1 cellular context compared by ENCODE assay signal in the genomic region with DNA sequence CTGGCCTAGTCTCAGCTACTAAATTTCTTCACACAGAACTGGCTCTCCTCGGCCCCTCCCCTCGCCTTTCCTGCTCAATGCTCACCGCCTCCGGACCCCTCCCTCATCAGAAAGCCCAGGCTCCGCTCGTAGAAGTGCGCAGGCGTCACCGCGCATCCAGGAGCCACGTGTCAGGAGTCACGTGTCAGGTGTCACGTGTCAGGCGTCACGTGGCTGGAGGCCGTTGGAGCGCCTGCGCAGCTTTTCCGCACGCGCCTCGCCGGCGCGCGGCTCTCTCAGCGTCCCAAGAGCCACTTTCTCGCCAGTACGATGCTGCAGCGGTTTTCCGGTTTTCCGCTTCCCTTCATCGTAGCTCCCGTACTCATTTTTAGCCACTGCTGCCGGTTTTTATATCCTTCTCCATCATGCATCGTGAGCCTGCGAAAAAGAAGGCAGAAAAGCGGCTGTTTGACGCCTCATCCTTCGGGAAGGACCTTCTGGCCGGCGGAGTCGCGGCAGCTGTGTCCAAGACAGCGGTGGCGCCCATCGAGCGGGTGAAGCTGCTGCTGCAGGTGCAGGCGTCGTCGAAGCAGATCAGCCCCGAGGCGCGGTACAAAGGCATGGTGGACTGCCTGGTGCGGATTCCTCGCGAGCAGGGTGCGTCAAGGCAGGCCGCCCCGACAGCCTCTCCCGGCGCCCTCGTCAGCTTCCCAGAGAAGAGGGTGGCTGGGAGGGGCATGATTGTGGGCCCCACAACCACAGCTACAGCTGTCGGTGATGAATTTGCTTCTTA.
TF ChIP-seq lines count a peak whose summit lies in the region.

A gene (plus strand): TSS at position 259 of the 772 bp plus-strand sequence. CDS start 146 bp downstream, at position 405.

TF ChIP-seq in K562, 482 proteins besides CTCF, POLR2A, EP300 and RAD21:
- TF ChIP-seq KDM4B (IDR thresholded peaks at IDR 0.05; ENCODE audit: borderline replicate concordance in 2 of 2, low read depth in 1 of 2) (no peak), RAD51 (IDR thresholded peaks at IDR 0.05; ENCODE audit: borderline replicate concordance, low read depth) (peak; percentile 36; the same call in 1 of the 2 replicates), PCBP1 (IDR thresholded peaks at IDR 0.05; ENCODE audit: low read depth, low read length, poor library complexity, severe bottlenecking) (no peak), SMAD4 (CRISPR knock-in tag; conservative IDR thresholded peaks at IDR 0.05) (no peak)
- TF ChIP-seq, protein P1, sequence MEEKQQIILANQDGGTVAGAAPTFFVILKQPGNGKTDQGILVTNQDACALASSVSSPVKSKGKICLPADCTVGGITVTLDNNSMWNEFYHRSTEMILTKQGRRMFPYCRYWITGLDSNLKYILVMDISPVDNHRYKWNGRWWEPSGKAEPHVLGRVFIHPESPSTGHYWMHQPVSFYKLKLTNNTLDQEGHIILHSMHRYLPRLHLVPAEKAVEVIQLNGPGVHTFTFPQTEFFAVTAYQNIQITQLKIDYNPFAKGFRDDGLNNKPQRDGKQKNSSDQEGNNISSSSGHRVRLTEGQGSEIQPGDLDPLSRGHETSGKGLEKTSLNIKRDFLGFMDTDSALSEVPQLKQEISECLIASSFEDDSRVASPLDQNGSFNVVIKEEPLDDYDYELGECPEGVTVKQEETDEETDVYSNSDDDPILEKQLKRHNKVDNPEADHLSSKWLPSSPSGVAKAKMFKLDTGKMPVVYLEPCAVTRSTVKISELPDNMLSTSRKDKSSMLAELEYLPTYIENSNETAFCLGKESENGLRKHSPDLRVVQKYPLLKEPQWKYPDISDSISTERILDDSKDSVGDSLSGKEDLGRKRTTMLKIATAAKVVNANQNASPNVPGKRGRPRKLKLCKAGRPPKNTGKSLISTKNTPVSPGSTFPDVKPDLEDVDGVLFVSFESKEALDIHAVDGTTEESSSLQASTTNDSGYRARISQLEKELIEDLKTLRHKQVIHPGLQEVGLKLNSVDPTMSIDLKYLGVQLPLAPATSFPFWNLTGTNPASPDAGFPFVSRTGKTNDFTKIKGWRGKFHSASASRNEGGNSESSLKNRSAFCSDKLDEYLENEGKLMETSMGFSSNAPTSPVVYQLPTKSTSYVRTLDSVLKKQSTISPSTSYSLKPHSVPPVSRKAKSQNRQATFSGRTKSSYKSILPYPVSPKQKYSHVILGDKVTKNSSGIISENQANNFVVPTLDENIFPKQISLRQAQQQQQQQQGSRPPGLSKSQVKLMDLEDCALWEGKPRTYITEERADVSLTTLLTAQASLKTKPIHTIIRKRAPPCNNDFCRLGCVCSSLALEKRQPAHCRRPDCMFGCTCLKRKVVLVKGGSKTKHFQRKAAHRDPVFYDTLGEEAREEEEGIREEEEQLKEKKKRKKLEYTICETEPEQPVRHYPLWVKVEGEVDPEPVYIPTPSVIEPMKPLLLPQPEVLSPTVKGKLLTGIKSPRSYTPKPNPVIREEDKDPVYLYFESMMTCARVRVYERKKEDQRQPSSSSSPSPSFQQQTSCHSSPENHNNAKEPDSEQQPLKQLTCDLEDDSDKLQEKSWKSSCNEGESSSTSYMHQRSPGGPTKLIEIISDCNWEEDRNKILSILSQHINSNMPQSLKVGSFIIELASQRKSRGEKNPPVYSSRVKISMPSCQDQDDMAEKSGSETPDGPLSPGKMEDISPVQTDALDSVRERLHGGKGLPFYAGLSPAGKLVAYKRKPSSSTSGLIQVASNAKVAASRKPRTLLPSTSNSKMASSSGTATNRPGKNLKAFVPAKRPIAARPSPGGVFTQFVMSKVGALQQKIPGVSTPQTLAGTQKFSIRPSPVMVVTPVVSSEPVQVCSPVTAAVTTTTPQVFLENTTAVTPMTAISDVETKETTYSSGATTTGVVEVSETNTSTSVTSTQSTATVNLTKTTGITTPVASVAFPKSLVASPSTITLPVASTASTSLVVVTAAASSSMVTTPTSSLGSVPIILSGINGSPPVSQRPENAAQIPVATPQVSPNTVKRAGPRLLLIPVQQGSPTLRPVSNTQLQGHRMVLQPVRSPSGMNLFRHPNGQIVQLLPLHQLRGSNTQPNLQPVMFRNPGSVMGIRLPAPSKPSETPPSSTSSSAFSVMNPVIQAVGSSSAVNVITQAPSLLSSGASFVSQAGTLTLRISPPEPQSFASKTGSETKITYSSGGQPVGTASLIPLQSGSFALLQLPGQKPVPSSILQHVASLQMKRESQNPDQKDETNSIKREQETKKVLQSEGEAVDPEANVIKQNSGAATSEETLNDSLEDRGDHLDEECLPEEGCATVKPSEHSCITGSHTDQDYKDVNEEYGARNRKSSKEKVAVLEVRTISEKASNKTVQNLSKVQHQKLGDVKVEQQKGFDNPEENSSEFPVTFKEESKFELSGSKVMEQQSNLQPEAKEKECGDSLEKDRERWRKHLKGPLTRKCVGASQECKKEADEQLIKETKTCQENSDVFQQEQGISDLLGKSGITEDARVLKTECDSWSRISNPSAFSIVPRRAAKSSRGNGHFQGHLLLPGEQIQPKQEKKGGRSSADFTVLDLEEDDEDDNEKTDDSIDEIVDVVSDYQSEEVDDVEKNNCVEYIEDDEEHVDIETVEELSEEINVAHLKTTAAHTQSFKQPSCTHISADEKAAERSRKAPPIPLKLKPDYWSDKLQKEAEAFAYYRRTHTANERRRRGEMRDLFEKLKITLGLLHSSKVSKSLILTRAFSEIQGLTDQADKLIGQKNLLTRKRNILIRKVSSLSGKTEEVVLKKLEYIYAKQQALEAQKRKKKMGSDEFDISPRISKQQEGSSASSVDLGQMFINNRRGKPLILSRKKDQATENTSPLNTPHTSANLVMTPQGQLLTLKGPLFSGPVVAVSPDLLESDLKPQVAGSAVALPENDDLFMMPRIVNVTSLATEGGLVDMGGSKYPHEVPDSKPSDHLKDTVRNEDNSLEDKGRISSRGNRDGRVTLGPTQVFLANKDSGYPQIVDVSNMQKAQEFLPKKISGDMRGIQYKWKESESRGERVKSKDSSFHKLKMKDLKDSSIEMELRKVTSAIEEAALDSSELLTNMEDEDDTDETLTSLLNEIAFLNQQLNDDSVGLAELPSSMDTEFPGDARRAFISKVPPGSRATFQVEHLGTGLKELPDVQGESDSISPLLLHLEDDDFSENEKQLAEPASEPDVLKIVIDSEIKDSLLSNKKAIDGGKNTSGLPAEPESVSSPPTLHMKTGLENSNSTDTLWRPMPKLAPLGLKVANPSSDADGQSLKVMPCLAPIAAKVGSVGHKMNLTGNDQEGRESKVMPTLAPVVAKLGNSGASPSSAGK (IDR thresholded peaks at IDR 0.05): 0 out of 2 replicates have a peak, but pooled peaks have one; percentile 17
- TF ChIP-seq, protein P2, sequence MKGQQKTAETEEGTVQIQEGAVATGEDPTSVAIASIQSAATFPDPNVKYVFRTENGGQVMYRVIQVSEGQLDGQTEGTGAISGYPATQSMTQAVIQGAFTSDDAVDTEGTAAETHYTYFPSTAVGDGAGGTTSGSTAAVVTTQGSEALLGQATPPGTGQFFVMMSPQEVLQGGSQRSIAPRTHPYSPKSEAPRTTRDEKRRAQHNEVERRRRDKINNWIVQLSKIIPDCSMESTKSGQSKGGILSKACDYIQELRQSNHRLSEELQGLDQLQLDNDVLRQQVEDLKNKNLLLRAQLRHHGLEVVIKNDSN (CRISPR knock-in tag; IDR thresholded peaks at IDR 0.05): peak; percentile 88
- TF ChIP-seq, protein P3, sequence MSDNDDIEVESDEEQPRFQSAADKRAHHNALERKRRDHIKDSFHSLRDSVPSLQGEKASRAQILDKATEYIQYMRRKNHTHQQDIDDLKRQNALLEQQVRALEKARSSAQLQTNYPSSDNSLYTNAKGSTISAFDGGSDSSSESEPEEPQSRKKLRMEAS (CRISPR knock-in tag; IDR thresholded peaks at IDR 0.05): peak; percentile 37
- TF ChIP-seq, protein P4, sequence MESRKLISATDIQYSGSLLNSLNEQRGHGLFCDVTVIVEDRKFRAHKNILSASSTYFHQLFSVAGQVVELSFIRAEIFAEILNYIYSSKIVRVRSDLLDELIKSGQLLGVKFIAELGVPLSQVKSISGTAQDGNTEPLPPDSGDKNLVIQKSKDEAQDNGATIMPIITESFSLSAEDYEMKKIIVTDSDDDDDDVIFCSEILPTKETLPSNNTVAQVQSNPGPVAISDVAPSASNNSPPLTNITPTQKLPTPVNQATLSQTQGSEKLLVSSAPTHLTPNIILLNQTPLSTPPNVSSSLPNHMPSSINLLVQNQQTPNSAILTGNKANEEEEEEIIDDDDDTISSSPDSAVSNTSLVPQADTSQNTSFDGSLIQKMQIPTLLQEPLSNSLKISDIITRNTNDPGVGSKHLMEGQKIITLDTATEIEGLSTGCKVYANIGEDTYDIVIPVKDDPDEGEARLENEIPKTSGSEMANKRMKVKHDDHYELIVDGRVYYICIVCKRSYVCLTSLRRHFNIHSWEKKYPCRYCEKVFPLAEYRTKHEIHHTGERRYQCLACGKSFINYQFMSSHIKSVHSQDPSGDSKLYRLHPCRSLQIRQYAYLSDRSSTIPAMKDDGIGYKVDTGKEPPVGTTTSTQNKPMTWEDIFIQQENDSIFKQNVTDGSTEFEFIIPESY (CRISPR knock-in tag; IDR thresholded peaks at IDR 0.05): peak; percentile 97
- TF ChIP-seq, protein P5, sequence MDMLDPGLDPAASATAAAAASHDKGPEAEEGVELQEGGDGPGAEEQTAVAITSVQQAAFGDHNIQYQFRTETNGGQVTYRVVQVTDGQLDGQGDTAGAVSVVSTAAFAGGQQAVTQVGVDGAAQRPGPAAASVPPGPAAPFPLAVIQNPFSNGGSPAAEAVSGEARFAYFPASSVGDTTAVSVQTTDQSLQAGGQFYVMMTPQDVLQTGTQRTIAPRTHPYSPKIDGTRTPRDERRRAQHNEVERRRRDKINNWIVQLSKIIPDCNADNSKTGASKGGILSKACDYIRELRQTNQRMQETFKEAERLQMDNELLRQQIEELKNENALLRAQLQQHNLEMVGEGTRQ (CRISPR knock-in tag; IDR thresholded peaks at IDR 0.05): peak; percentile 51
TF ChIP-seq in K562: peak in this region for 6.
